Comparison of ENCODE assay signal across 1 cellular context in genomic region chr20:46683068-46683477, GRCh38.
TF ChIP-seq lines count a peak whose summit lies in the region.

No MANE protein-coding gene starts in this region.

TF ChIP-seq in K562, 482 proteins besides CTCF, POLR2A, EP300 and RAD21 (continued from another document and continues in another):
- TF ChIP-seq, protein P1, sequence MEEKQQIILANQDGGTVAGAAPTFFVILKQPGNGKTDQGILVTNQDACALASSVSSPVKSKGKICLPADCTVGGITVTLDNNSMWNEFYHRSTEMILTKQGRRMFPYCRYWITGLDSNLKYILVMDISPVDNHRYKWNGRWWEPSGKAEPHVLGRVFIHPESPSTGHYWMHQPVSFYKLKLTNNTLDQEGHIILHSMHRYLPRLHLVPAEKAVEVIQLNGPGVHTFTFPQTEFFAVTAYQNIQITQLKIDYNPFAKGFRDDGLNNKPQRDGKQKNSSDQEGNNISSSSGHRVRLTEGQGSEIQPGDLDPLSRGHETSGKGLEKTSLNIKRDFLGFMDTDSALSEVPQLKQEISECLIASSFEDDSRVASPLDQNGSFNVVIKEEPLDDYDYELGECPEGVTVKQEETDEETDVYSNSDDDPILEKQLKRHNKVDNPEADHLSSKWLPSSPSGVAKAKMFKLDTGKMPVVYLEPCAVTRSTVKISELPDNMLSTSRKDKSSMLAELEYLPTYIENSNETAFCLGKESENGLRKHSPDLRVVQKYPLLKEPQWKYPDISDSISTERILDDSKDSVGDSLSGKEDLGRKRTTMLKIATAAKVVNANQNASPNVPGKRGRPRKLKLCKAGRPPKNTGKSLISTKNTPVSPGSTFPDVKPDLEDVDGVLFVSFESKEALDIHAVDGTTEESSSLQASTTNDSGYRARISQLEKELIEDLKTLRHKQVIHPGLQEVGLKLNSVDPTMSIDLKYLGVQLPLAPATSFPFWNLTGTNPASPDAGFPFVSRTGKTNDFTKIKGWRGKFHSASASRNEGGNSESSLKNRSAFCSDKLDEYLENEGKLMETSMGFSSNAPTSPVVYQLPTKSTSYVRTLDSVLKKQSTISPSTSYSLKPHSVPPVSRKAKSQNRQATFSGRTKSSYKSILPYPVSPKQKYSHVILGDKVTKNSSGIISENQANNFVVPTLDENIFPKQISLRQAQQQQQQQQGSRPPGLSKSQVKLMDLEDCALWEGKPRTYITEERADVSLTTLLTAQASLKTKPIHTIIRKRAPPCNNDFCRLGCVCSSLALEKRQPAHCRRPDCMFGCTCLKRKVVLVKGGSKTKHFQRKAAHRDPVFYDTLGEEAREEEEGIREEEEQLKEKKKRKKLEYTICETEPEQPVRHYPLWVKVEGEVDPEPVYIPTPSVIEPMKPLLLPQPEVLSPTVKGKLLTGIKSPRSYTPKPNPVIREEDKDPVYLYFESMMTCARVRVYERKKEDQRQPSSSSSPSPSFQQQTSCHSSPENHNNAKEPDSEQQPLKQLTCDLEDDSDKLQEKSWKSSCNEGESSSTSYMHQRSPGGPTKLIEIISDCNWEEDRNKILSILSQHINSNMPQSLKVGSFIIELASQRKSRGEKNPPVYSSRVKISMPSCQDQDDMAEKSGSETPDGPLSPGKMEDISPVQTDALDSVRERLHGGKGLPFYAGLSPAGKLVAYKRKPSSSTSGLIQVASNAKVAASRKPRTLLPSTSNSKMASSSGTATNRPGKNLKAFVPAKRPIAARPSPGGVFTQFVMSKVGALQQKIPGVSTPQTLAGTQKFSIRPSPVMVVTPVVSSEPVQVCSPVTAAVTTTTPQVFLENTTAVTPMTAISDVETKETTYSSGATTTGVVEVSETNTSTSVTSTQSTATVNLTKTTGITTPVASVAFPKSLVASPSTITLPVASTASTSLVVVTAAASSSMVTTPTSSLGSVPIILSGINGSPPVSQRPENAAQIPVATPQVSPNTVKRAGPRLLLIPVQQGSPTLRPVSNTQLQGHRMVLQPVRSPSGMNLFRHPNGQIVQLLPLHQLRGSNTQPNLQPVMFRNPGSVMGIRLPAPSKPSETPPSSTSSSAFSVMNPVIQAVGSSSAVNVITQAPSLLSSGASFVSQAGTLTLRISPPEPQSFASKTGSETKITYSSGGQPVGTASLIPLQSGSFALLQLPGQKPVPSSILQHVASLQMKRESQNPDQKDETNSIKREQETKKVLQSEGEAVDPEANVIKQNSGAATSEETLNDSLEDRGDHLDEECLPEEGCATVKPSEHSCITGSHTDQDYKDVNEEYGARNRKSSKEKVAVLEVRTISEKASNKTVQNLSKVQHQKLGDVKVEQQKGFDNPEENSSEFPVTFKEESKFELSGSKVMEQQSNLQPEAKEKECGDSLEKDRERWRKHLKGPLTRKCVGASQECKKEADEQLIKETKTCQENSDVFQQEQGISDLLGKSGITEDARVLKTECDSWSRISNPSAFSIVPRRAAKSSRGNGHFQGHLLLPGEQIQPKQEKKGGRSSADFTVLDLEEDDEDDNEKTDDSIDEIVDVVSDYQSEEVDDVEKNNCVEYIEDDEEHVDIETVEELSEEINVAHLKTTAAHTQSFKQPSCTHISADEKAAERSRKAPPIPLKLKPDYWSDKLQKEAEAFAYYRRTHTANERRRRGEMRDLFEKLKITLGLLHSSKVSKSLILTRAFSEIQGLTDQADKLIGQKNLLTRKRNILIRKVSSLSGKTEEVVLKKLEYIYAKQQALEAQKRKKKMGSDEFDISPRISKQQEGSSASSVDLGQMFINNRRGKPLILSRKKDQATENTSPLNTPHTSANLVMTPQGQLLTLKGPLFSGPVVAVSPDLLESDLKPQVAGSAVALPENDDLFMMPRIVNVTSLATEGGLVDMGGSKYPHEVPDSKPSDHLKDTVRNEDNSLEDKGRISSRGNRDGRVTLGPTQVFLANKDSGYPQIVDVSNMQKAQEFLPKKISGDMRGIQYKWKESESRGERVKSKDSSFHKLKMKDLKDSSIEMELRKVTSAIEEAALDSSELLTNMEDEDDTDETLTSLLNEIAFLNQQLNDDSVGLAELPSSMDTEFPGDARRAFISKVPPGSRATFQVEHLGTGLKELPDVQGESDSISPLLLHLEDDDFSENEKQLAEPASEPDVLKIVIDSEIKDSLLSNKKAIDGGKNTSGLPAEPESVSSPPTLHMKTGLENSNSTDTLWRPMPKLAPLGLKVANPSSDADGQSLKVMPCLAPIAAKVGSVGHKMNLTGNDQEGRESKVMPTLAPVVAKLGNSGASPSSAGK (IDR thresholded peaks at IDR 0.05), result peak; percentile 56
- TF ChIP-seq, protein P2, sequence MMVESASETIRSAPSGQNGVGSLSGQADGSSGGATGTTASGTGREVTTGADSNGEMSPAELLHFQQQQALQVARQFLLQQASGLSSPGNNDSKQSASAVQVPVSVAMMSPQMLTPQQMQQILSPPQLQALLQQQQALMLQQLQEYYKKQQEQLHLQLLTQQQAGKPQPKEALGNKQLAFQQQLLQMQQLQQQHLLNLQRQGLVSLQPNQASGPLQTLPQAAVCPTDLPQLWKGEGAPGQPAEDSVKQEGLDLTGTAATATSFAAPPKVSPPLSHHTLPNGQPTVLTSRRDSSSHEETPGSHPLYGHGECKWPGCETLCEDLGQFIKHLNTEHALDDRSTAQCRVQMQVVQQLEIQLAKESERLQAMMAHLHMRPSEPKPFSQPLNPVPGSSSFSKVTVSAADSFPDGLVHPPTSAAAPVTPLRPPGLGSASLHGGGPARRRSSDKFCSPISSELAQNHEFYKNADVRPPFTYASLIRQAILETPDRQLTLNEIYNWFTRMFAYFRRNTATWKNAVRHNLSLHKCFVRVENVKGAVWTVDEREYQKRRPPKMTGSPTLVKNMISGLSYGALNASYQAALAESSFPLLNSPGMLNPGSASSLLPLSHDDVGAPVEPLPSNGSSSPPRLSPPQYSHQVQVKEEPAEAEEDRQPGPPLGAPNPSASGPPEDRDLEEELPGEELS (CRISPR knock-in tag; IDR thresholded peaks at IDR 0.05; ENCODE audit: borderline replicate concordance), result no peak
- TF ChIP-seq KDM5B (IDR thresholded peaks at IDR 0.05; ENCODE audit: insufficient replicate concordance, low read depth, low read length), result no peak
- TF ChIP-seq MNT (conservative IDR thresholded peaks at IDR 0.05), result peak; percentile 49 to 72; a peak in 3 of 4 replicates
- peak; percentile 37; the same call in 1 of the 2 replicates for TF ChIP-seq SMARCE1 (IDR thresholded peaks at IDR 0.05)
- no peak for TF ChIP-seq RBM22 (IDR thresholded peaks at IDR 0.05; ENCODE audit: low read depth, low read length, poor library complexity, severe bottlenecking)
- TF ChIP-seq RCOR1 (IDR thresholded peaks at IDR 0.05; ENCODE audit: borderline replicate concordance in 1 of 2, low read depth in 2 of 2, low read length in 2 of 2), result 0 out of 4 replicates have a peak, but pooled peaks of 1 of the 2 experiments have one; percentile 15
- peak; percentile 74 for TF ChIP-seq ZNF592 (IDR thresholded peaks at IDR 0.05)
- TF ChIP-seq, protein P3, sequence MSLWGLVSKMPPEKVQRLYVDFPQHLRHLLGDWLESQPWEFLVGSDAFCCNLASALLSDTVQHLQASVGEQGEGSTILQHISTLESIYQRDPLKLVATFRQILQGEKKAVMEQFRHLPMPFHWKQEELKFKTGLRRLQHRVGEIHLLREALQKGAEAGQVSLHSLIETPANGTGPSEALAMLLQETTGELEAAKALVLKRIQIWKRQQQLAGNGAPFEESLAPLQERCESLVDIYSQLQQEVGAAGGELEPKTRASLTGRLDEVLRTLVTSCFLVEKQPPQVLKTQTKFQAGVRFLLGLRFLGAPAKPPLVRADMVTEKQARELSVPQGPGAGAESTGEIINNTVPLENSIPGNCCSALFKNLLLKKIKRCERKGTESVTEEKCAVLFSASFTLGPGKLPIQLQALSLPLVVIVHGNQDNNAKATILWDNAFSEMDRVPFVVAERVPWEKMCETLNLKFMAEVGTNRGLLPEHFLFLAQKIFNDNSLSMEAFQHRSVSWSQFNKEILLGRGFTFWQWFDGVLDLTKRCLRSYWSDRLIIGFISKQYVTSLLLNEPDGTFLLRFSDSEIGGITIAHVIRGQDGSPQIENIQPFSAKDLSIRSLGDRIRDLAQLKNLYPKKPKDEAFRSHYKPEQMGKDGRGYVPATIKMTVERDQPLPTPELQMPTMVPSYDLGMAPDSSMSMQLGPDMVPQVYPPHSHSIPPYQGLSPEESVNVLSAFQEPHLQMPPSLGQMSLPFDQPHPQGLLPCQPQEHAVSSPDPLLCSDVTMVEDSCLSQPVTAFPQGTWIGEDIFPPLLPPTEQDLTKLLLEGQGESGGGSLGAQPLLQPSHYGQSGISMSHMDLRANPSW (CRISPR knock-in tag; IDR thresholded peaks at IDR 0.05), result no peak
- no peak for TF ChIP-seq MIER1 (IDR thresholded peaks at IDR 0.05; ENCODE audit: low read depth)
- no peak for TF ChIP-seq NFRKB (IDR thresholded peaks at IDR 0.05; ENCODE audit: low read depth)
- TF ChIP-seq NR2F6 (CRISPR knock-in tag; IDR thresholded peaks at IDR 0.05), result no peak
- no peak for TF ChIP-seq COPS2 (conservative IDR thresholded peaks at IDR 0.05)
- TF ChIP-seq TFAM (CRISPR knock-in tag; conservative IDR thresholded peaks at IDR 0.05), result no peak
- no peak for TF ChIP-seq ZBTB2 (IDR thresholded peaks at IDR 0.05)
- no peak for TF ChIP-seq ZBTB43 (CRISPR knock-in tag; IDR thresholded peaks at IDR 0.05)
- no peak for TF ChIP-seq HNRNPH1 (optimal IDR thresholded peaks at IDR 0.05; ENCODE audit: low read depth, low read length)
- TF ChIP-seq NCOR1 (IDR thresholded peaks at IDR 0.05), result peak; percentile 43; the same call in 1 of the 2 replicates
- peak; percentile 29; the same call in 1 of the 2 replicates for TF ChIP-seq BHLHE40 (IDR thresholded peaks at IDR 0.05; ENCODE audit: low read length)
- TF ChIP-seq, protein P4, sequence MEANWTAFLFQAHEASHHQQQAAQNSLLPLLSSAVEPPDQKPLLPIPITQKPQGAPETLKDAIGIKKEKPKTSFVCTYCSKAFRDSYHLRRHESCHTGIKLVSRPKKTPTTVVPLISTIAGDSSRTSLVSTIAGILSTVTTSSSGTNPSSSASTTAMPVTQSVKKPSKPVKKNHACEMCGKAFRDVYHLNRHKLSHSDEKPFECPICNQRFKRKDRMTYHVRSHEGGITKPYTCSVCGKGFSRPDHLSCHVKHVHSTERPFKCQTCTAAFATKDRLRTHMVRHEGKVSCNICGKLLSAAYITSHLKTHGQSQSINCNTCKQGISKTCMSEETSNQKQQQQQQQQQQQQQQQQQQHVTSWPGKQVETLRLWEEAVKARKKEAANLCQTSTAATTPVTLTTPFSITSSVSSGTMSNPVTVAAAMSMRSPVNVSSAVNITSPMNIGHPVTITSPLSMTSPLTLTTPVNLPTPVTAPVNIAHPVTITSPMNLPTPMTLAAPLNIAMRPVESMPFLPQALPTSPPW (CRISPR knock-in tag; IDR thresholded peaks at IDR 0.05), result peak; percentile 23; the same call in 1 of the 2 replicates
